9 cellular contexts compared by ENCODE assay signal in the genomic region with DNA sequence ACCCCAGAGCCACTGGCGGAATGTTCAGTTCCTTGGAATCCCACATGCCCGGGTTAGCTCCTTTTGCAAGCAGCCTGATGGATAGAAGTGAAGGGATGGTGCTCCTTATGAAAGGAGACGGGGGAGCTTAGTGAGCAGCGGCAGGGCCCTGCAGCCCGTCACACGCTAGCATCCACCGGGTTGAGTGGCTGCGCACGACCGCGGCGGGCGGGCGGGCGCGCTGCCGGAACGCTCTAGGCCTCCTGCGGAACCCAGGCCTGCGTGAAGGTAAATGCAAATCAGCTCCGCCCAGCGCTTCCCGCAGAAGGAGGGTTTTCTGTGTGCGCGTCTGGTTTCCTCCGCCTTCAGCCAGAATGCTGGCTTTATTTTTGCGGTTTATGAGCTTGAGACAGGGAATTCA. TPM values are rescaled to one million over a fixed set of nuclear protein-coding genes. Genes with fewer than 3 reads are reported as not detected.
DNase-seq lines count a peak whose midpoint lies in the region; ATAC-seq, FAIRE-seq and TF ChIP-seq lines count a peak whose summit lies in the region.
"Had no signal": no experiment of that assay in that cellular context is flagged by ENCODE, and none has a peak within 500 bp of the region (broad histone marks: within the 10 kb centered on the region; RNA-seq: fewer than 3 reads in every experiment).

No MANE protein-coding gene starts in this region.

- no peak for FAIRE-seq in pancreas (lab: Jason Lieb, UNC)
- FAIRE-seq: endothelial cell of umbilical vein had no signal

- H3K4me1 Mint-ChIP-seq in T-helper 2 cell treated with Interferon-gamma antibody and Interleukin-4, amounts not matched to agents 5 μg/mL and 100 μg/mL, for 36 hours (ENCODE audit: low read depth), result peaks cover 5% of the 10 kb centered on the region

- DNase-seq in T-helper 2 cell treated with Interferon-gamma antibody and Interleukin-4, amounts not matched to agents 5 μg/mL and 100 μg/mL, for 36 hours (ENCODE audit: low spot score), result no peak
- DNase-seq in ecto neural progenitor cell (ENCODE audit: low spot score) (peak; percentile 69), pancreas (peak in 1 of 6 donors; percentile 60), DMS 273 treated with DMSO at 0.1 percent for 48 hours (lab: John Stamatoyannopoulos, UW) (no peak), cortex of kidney (lab: John Stamatoyannopoulos, UW) (no peak)

- no peak overlapping the region for H3K4me3 ChIP-seq in pancreas

- 15 to 19% methylated on average over 27 of the region's 27 CpGs for WGBS in pancreas, 2 donors

- H3K4me1 ChIP-seq in pancreas, result no peaks in the 10 kb centered on the region

- no peaks in the 10 kb centered on the region for H3K9me3 Mint-ChIP-seq in T-helper 2 cell treated with Interferon-gamma antibody and Interleukin-4, amounts not matched to agents 5 μg/mL and 100 μg/mL, for 36 hours

- ATAC-seq in HG02588 (IDR thresholded peaks at IDR 0.05; ENCODE audit: unreplicated experiment) (peak; percentile 59), pancreas (peak in 3 of 4 donors; percentile 74 to 86 (median 80)), GM21737 (IDR thresholded peaks at IDR 0.05; ENCODE audit: unreplicated experiment) (no peak), HG03196 (IDR thresholded peaks at IDR 0.05; ENCODE audit: unreplicated experiment) (no peak)

- TF ChIP-seq CTCF in pancreas (IDR thresholded peaks at IDR 0.05), result no peak

- no peaks in the 10 kb centered on the region for H3K27me3 ChIP-seq in pancreas

- H3K27me3 Mint-ChIP-seq in T-helper 2 cell treated with Interferon-gamma antibody and Interleukin-4, amounts not matched to agents 5 μg/mL and 100 μg/mL, for 36 hours (ENCODE audit: low read depth), result peaks cover 70% of the 10 kb centered on the region

- H3K4me3 Mint-ChIP-seq in T-helper 2 cell treated with Interferon-gamma antibody and Interleukin-4, amounts not matched to agents 5 μg/mL and 100 μg/mL, for 36 hours, result peak overlapping the region; percentile 39

- H3K27ac ChIP-seq in pancreas, result no peak overlapping the region

- H3K27ac Mint-ChIP-seq in T-helper 2 cell treated with Interferon-gamma antibody and Interleukin-4, amounts not matched to agents 5 μg/mL and 100 μg/mL, for 36 hours, result no peak overlapping the region

- intact Hi-C loops in pancreas (cut with DNase I), result loop anchor here in 1 of 3 donors (10.0 kb wide), 1 partner anchor 156 kb away; no protein-coding TSS in a partner anchor

- no peaks in the 10 kb centered on the region for H3K36me3 ChIP-seq in pancreas

- no peaks in the 10 kb centered on the region for H3K9me3 ChIP-seq in pancreas

- no peaks in the 10 kb centered on the region for H3K36me3 Mint-ChIP-seq in T-helper 2 cell treated with Interferon-gamma antibody and Interleukin-4, amounts not matched to agents 5 μg/mL and 100 μg/mL, for 36 hours (ENCODE audit: low read depth)

RNA-seq across cellular contexts. Expression of gene IL12B, which starts 19.8 kb away (rescaled TPM):
- total RNA-seq in pancreas, result not detected
- not detected for polyA plus RNA-seq in pancreas
- total RNA-seq: endothelial cell of umbilical vein had no signal
- polyA plus RNA-seq: endothelial cell of umbilical vein had no signal

RNA-seq across cellular contexts. Expression of gene UBLCP1, which starts 47.4 kb away (rescaled TPM):
- total RNA-seq in pancreas, result 10 to 100 TPM in 3 of 6 donors, 1 to 10 TPM in 3; 6.2 to 11.2 (median 9.8) TPM
- polyA plus RNA-seq in pancreas, result 10 to 100 TPM; 10.5 to 11.7 TPM

Comparison
In these comparisons a context has a peak if more than half of its experiments do, and no peak if none do; other contexts are left out.
1. ATAC-seq: peak in HG02588 (single experiment) and pancreas (3 of 4); none in GM21737 (single experiment) and HG03196 (single experiment).